Comparison of ENCODE assay signal across 11 cellular contexts in the genomic region with DNA sequence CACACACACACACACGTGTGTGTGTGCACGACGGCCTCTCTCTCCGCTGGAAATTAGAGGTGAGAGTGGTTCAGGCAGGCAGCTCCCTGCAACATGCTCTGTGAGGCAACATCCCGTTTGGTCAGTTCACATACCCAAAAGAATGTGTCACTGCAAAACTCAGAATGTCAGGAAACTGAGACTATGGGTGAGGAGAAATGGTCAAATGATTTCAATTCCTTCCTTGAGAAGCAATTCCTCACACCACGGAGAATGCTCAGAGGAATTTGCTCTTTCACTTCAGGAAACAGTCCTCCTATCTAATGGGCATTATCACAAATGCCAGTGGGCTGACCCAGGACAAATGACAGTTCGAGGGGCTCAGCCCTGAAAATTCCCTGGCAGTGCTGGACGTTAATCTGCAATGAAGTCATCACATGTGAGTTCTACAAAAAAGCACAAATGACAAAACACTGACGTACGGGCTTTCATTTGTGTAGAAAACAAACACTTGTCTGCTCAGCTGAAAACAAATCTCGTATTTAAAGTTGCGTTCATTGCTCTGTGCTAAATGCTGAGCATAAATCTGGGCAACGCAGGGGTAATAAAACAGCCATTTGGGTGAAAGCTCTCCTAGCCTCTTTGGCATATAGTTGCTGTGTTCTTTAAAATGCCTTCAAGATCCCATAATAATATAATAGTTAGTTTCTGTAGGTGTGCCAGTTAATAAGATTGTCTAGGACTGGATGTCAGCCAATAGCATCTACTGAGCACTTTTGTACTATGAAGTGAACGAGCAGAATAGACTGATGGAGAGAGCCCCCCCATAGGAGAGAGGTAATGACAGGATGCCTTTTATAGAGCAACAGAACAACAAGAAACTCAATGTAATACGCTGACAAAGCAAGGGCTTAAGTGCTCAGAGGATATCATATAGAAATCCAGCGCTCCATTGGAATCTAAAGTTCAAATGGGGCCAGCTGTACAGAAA. TPM values are rescaled to one million over a fixed set of nuclear protein-coding genes. Genes with fewer than 3 reads are reported as not detected.
A peak's percentile ranks its signal among the peaks of the same experiment; 100 is the strongest.
DNase-seq lines count a peak whose midpoint lies in the region; ATAC-seq, FAIRE-seq and TF ChIP-seq lines count a peak whose summit lies in the region.
"Had no signal": no experiment of that assay in that cellular context is flagged by ENCODE, and none has a peak within 500 bp of the region (broad histone marks: within the 10 kb centered on the region; RNA-seq: fewer than 3 reads in every experiment).

No MANE protein-coding gene starts in this region.

- H3K27me3 ChIP-seq in adipocyte (replicated peaks; ENCODE audit: control insufficient read depth, insufficient read depth, low read length) (no peaks in the 10 kb centered on the region), endodermal cell (ENCODE audit: control insufficient read depth, insufficient read depth, low read length, poor library complexity, severe bottlenecking) (peaks cover 3% of the 10 kb centered on the region)

- no peaks in the 10 kb centered on the region for H3K9me3 Mint-ChIP-seq in type B pancreatic cell
- H3K9me3 Mint-ChIP-seq in endodermal cell = no peaks in the 10 kb centered on the region

- WGBS in endodermal cell (ENCODE audit: insufficient coverage in 1 of 2, insufficient read length in 1 of 2), 2 experiments = 84 to 89% methylated on average over 15 to 16 of the region's 16 CpGs

- H3K36me3 Mint-ChIP-seq in type B pancreatic cell (no peaks in the 10 kb centered on the region), endodermal cell (ENCODE audit: low read depth) (no peaks in the 10 kb centered on the region)
- H3K36me3 Mint-ChIP-seq: IgD-negative memory B cell had no signal

- H3K9me3 ChIP-seq in adipocyte (ENCODE audit: control insufficient read depth, low read length) (no peaks in the 10 kb centered on the region), kidney (ENCODE audit: control insufficient read depth in 1 of 2, low read length in 2 of 2) (no peaks in the 10 kb centered on the region), endodermal cell (ENCODE audit: control insufficient read depth, low read length) (no peaks in the 10 kb centered on the region)

- H3K27ac Mint-ChIP-seq in type B pancreatic cell = peak overlapping the region; percentile 54
- no peak overlapping the region for H3K27ac Mint-ChIP-seq in endodermal cell
- H3K27ac Mint-ChIP-seq: IgD-negative memory B cell had no signal

- H3K27me3 Mint-ChIP-seq in type B pancreatic cell = no peaks in the 10 kb centered on the region
- peaks cover 12% of the 10 kb centered on the region for H3K27me3 Mint-ChIP-seq in endodermal cell (ENCODE audit: insufficient read depth)

- no peak overlapping the region for H3K27ac ChIP-seq in kidney (ENCODE audit: low read depth in 2 of 2, low read length in 2 of 2)
- H3K27ac ChIP-seq in endodermal cell (ENCODE audit: low read depth, low read length) = no peak overlapping the region

- H3K4me1 Mint-ChIP-seq in type B pancreatic cell (ENCODE audit: unreplicated experiment) (peaks cover 25% of the 10 kb centered on the region), endodermal cell (peaks cover 3% of the 10 kb centered on the region)

- DNase-seq in NCI-H748 (lab: John Stamatoyannopoulos, UW; ENCODE audit: unreplicated experiment) = peak; percentile 41
- DNase-seq in NCI-H748 treated with DMSO at 0.1 percent for 48 hours (lab: John Stamatoyannopoulos, UW) = no peak
- peak; percentile 88 for DNase-seq in adipocyte (ENCODE audit: low read depth)
- DNase-seq in kidney = no peak
- no peak for DNase-seq in type B pancreatic cell (ENCODE audit: extremely low spot score, unreplicated experiment)
- DNase-seq in endodermal cell = no peak
- no peak for DNase-seq in activated T-cell treated with anti-CD3 and anti-CD28 coated beads, Interleukin-2, amount 50 U/mL, for 1 hour
- DNase-seq: 8988T; stimulated activated CD4-positive, alpha-beta T cell treated with anti-CD3 and anti-CD28 coated beads, Interleukin-4, amount 100 ng/mL, for 24 hours had no signal

- FAIRE-seq in kidney (lab: Jason Lieb, UNC) = no peak

- intact Hi-C loops in kidney (cut with DNase I) = no loop called here

- TF ChIP-seq CTCF in kidney (IDR thresholded peaks at IDR 0.05; ENCODE audit: borderline replicate concordance, extremely low read depth, insufficient read depth) (no peak), type B pancreatic cell (conservative IDR thresholded peaks at IDR 0.05) (no peak), endodermal cell (conservative IDR thresholded peaks at IDR 0.05) (no peak)

- H3K4me1 ChIP-seq in adipocyte (ENCODE audit: control insufficient read depth, insufficient read depth, low read length) = peaks cover 25% of the 10 kb centered on the region
- peaks cover 0 to 3% of the 10 kb centered on the region in 2 donors for H3K4me1 ChIP-seq in kidney (ENCODE audit: control insufficient read depth in 1 of 2, insufficient read depth in 1 of 2, low read depth in 1 of 2, low read length in 2 of 2)
- H3K4me1 ChIP-seq in endodermal cell (ENCODE audit: control insufficient read depth, insufficient read depth, low read length) = peaks cover 3% of the 10 kb centered on the region

- ATAC-seq in HG02759 (IDR thresholded peaks at IDR 0.05; ENCODE audit: unreplicated experiment) = no peak

- H3K4me3 Mint-ChIP-seq in type B pancreatic cell (peak overlapping the region; percentile 27), endodermal cell (no peak overlapping the region)
- H3K4me3 Mint-ChIP-seq: IgD-negative memory B cell had no signal

- no peaks in the 10 kb centered on the region for H3K36me3 ChIP-seq in adipocyte (ENCODE audit: control insufficient read depth, insufficient read depth, low read length, severe bottlenecking)
- H3K36me3 ChIP-seq in kidney (ENCODE audit: control insufficient read depth in 1 of 2, insufficient read depth in 2 of 2, low read length in 2 of 2) = no peaks in the 10 kb centered on the region
- H3K36me3 ChIP-seq in endodermal cell (ENCODE audit: control insufficient read depth, insufficient read depth, low read length) = no peaks in the 10 kb centered on the region

- peak overlapping the region; percentile 63 for H3K4me3 ChIP-seq in adipocyte (ENCODE audit: low read length)
- peak overlapping the region; percentile 27 to 44 for H3K4me3 ChIP-seq in kidney (ENCODE audit: low read length in 2 of 2)
- H3K4me3 ChIP-seq in endodermal cell (ENCODE audit: low read length) = no peak overlapping the region

- H3K9ac ChIP-seq in adipocyte (ENCODE audit: low read length) = peak overlapping the region; percentile 48
- peak overlapping the region in 1 of 2 donors; percentile 14 for H3K9ac ChIP-seq in kidney (ENCODE audit: low read length in 2 of 2)
- H3K9ac ChIP-seq in endodermal cell (ENCODE audit: extremely low read depth, low read length, poor library complexity, severe bottlenecking) = no peak overlapping the region

RNA-seq across cellular contexts. Expression of gene LATS2, which starts 18.7 kb away (rescaled TPM):
- total RNA-seq in kidney (26.3 TPM), type B pancreatic cell (ENCODE audit: low replicate concordance) (14.6 and 17.8 TPM in 2 replicates), endodermal cell (10 to 100 TPM; 26.2 to 35.4 TPM)
- 5.5 TPM for polyA plus RNA-seq in kidney (ENCODE audit: insufficient read depth, low read depth, low replicate concordance)
- polyA plus RNA-seq in endodermal cell (2013, experiment 1 of 2) = 15.3 TPM
- 15.9 TPM for polyA plus RNA-seq in endodermal cell (2013, experiment 2 of 2)

RNA-seq across cellular contexts. Expression of gene SAP18, which starts 59.9 kb away (rescaled TPM):
- 186 TPM for total RNA-seq in kidney
- 349 TPM for polyA plus RNA-seq in kidney (ENCODE audit: insufficient read depth, low read depth, low replicate concordance)
- total RNA-seq in type B pancreatic cell (ENCODE audit: low replicate concordance) = 210 and 232 TPM in 2 replicates
- 100 to 1,000 TPM; 248 to 294 TPM for total RNA-seq in endodermal cell
- 178 TPM for polyA plus RNA-seq in endodermal cell (2013, experiment 1 of 2)
- polyA plus RNA-seq in endodermal cell (2013, experiment 2 of 2) = 166 TPM

Comparison
In these comparisons a context has a peak if more than half of its experiments do, and no peak if none do; other contexts are left out.
1. DNase-seq: peak in NCI-H748 (single experiment) and adipocyte (single experiment); none in NCI-H748 treated with DMSO at 0.1 percent for 48 hours (single experiment), kidney (single experiment), type B pancreatic cell (single experiment), endodermal cell (single experiment) and activated T-cell treated with anti-CD3 and anti-CD28 coated beads, Interleukin-2, amount 50 U/mL, for 1 hour (single experiment).